In genomic region chr16:81180578-81180977, GRCh38 we compare ENCODE assay signal across 11 cellular contexts. TPM values are rescaled to one million over a fixed set of nuclear protein-coding genes. Genes with fewer than 3 reads are reported as not detected.
DNase-seq lines count a peak whose midpoint lies in the region; ATAC-seq and TF ChIP-seq lines count a peak whose summit lies in the region.
"Had no signal": no experiment of that assay in that cellular context is flagged by ENCODE, and none has a peak within 500 bp of the region (broad histone marks: within the 10 kb centered on the region; RNA-seq: fewer than 3 reads in every experiment).

No MANE protein-coding gene starts in this region.

- H3K4me1 ChIP-seq in Panc1 (ENCODE audit: control insufficient read depth, insufficient read depth, low read length) (peaks cover 4% of the 10 kb centered on the region; the same call in 1 of the 2 replicates), esophagus squamous epithelium (peaks cover 0 to 12% (median 4%) of the 10 kb centered on the region in 3 donors), mucosa of rectum (ENCODE audit: control insufficient read depth in 2 of 2, insufficient read depth in 2 of 2, low read length in 2 of 2) (no peaks in the 10 kb centered on the region), tibial nerve (peaks cover 0 to 10% (median 0%) of the 10 kb centered on the region in 4 donors)

- H3K36me3 ChIP-seq in Panc1 (ENCODE audit: control insufficient read depth, insufficient read depth, low read length) (no peaks in the 10 kb centered on the region), esophagus squamous epithelium (no peaks in the 10 kb centered on the region), mucosa of rectum (ENCODE audit: control insufficient read depth in 2 of 2, insufficient read depth in 2 of 2, low read length in 2 of 2) (no peaks in the 10 kb centered on the region), tibial nerve (no peaks in the 10 kb centered on the region)

- TF ChIP-seq CTCF in Panc1 (IDR thresholded peaks at IDR 0.05): no peak
- no peak for TF ChIP-seq CTCF in esophagus squamous epithelium (IDR thresholded peaks at IDR 0.05)
- no peak for TF ChIP-seq CTCF in tibial nerve (IDR thresholded peaks at IDR 0.05)

- H3K4me3 ChIP-seq in Panc1 (ENCODE audit: low read depth in 2 of 2, low read length in 2 of 2) (no peak overlapping the region), esophagus squamous epithelium (peak overlapping the region in 2 of 4 donors; percentile 24), mucosa of rectum (ENCODE audit: low read length in 2 of 2) (peak overlapping the region in 1 of 2 donors; percentile 40), tibial nerve (peak overlapping the region in 1 of 4 donors; percentile 11)

- WGBS in esophagus squamous epithelium, 2 donors: 57 to 70% methylated on average over 6 of the region's 6 CpGs
- 58 to 74% methylated on average over 6 of the region's 6 CpGs for WGBS in tibial nerve, 2 donors

- no peak for TF ChIP-seq POLR2A in esophagus squamous epithelium (IDR thresholded peaks at IDR 0.05)
- no peak for TF ChIP-seq POLR2A in tibial nerve (IDR thresholded peaks at IDR 0.05)

- H3K27ac ChIP-seq in Panc1 (ENCODE audit: low read length) (peak overlapping the region; percentile 75; the same call in 1 of the 2 replicates), esophagus squamous epithelium (peak overlapping the region; percentile 47 to 71 (median 61)), mucosa of rectum (ENCODE audit: low read depth in 2 of 2, low read length in 2 of 2) (peak overlapping the region; percentile 41 to 52), tibial nerve (peak overlapping the region in 3 of 4 donors; percentile 56 to 70 (median 63))

- BruUV-seq in Panc1 (replicated peaks; lab: Mats Ljungman, UMichigan): no TSS peak

- no peak overlapping the region for H3K9ac ChIP-seq in mucosa of rectum (ENCODE audit: low read depth in 1 of 2, low read length in 2 of 2)

- POLR2A ChIA-PET in Panc1 (lab: Charles Lee): no interaction called here

- TF ChIP-seq EP300 in tibial nerve (IDR thresholded peaks at IDR 0.05): no peak

- H3K9me3 ChIP-seq in Panc1 (ENCODE audit: control insufficient read depth, insufficient read depth, low read depth, low read length) (no peaks in the 10 kb centered on the region), esophagus squamous epithelium (no peaks in the 10 kb centered on the region), mucosa of rectum (ENCODE audit: control insufficient read depth in 2 of 2, low read length in 2 of 2) (no peaks in the 10 kb centered on the region), tibial nerve (no peaks in the 10 kb centered on the region)

- H3K27me3 ChIP-seq in Panc1 (ENCODE audit: control insufficient read depth, insufficient read depth, low read length) (no peaks in the 10 kb centered on the region), esophagus squamous epithelium (no peaks in the 10 kb centered on the region), mucosa of rectum (ENCODE audit: control insufficient read depth in 2 of 2, insufficient read depth in 2 of 2, low read length in 2 of 2) (peaks cover 0 to 5% of the 10 kb centered on the region in 2 donors), tibial nerve (no peaks in the 10 kb centered on the region)

- no peak for DNase-seq in Panc1 (ENCODE audit: low read depth, low spot score)
- DNase-seq in esophagus squamous epithelium (lab: John Stamatoyannopoulos, UW): no peak
- no peak for DNase-seq in tibial nerve (ENCODE audit: low spot score in 2 of 2)
- DNase-seq in activated CD4-positive, alpha-beta T cell treated with anti-CD3 and anti-CD28 coated beads, Interleukin-2, amount 50 U/mL, for 4 hours: no peak
- DNase-seq in NAMALWA (ENCODE audit: low spot score): no peak
- DNase-seq: MM.1S, RPMI8226 had no signal

- intact Hi-C loops in Panc1 (cut with micrococcal nuclease; ENCODE audit: unreplicated experiment): no loop called here
- intact Hi-C loops in esophagus squamous epithelium (cut with DNase I): no loop called here

- in situ Hi-C loops in Panc1 (cut with HindIII; ENCODE audit: low pct_unique_long_range_greater_than_20kb, low sequenced_read_pairs): no loop called here

- ATAC-seq in Panc1 (no peak; the same call in 1 of the 2 replicates), GM21423 (IDR thresholded peaks at IDR 0.05; ENCODE audit: unreplicated experiment) (no peak), GM19035 (IDR thresholded peaks at IDR 0.05; ENCODE audit: unreplicated experiment) (no peak)

- CTCF ChIA-PET in Panc1 (lab: Charles Lee): no interaction called here

RNA-seq across cellular contexts. Expression of gene BCO1, which starts 57.9 kb away (rescaled TPM):
- total RNA-seq in Panc1 (2021; ENCODE audit: unreplicated experiment) (not detected), esophagus squamous epithelium (under 1 TPM in 3 of 4 donors, not detected in 1; 0.19 to 0.83 (median 0.59) TPM), tibial nerve (not detected)
- not detected for polyA plus RNA-seq in Panc1 (2012; ENCODE audit: insufficient read length)
- total RNA-seq: mesenteric fat pad had no signal
